ENCODE assay signal across 8 cellular contexts in genomic region chr1:224897928-224898327, GRCh38.
"Had no signal": no experiment of that assay in that cellular context is flagged by ENCODE, and none has a peak within 500 bp of the region (broad histone marks: within the 10 kb centered on the region; RNA-seq: fewer than 3 reads in every experiment).

No MANE protein-coding gene starts in this region.

- FAIRE-seq: G401.6, GM12878, GM12891, GM12892, GM18507, GM19239 had no signal

- ATAC-seq: GM12878 had no signal

- H3K4me3 ChIP-seq: GM12878 had no signal

- DNase-seq: GDM1, GF-D8 had no signal
